1 cellular context compared by ENCODE assay signal in genomic region chr1:238664139-238664538, GRCh38.
TF ChIP-seq lines count a peak whose summit lies in the region.

No MANE protein-coding gene starts in this region.

TF ChIP-seq in H1, 55 proteins besides CTCF, POLR2A, EP300 and RAD21 (continued from another document):
- no peak for TF ChIP-seq CHD7 (IDR thresholded peaks at IDR 0.05; ENCODE audit: insufficient replicate concordance, low read length)
- TF ChIP-seq SAP30 (IDR thresholded peaks at IDR 0.05; ENCODE audit: insufficient read depth, insufficient replicate concordance, low read length): no peak
- TF ChIP-seq SIN3A (conservative IDR thresholded peaks at IDR 0.05 in 1 of 2, IDR thresholded peaks at IDR 0.05 in 1 of 2; ENCODE audit: low read depth in 1 of 2, low read length in 2 of 2): no peak
- TF ChIP-seq CHD2 (IDR thresholded peaks at IDR 0.05; ENCODE audit: low read length): no peak
- no peak for TF ChIP-seq YY1 (IDR thresholded peaks at IDR 0.05; ENCODE audit: low read depth, low read length)
- TF ChIP-seq CREB1 (IDR thresholded peaks at IDR 0.05): no peak
- TF ChIP-seq CEBPB (IDR thresholded peaks at IDR 0.05; ENCODE audit: low read depth, low read length): no peak
- TF ChIP-seq HDAC6 (IDR thresholded peaks at IDR 0.05; ENCODE audit: low read depth, low read length): no peak
- TF ChIP-seq RBBP5 (IDR thresholded peaks at IDR 0.05; ENCODE audit: borderline replicate concordance, low read depth, low read length): no peak
- TF ChIP-seq KDM1A (IDR thresholded peaks at IDR 0.05; ENCODE audit: borderline replicate concordance, low read length): no peak
